16 cellular contexts compared by ENCODE assay signal in the genomic region with DNA sequence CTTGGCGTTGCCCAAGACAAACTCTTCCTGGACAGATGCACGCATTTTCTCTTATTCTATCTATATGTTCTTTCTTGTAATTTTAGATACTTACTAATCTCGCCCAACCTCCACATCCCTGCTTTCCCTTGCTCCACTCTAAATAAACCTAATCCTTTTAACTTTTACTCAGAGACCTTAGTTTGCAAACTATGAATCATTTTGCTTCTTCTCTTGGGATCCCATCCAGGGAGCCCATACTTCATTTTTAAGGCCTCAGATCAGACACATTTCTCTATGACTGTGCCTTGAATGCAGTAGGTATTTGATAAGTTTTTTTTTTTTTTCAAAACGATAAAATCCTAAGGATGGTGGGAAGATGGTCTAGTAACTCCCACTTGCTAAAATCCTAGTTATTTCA.
DNase-seq lines count a peak whose midpoint lies in the region; ATAC-seq and TF ChIP-seq lines count a peak whose summit lies in the region.
"Had no signal": no experiment of that assay in that cellular context is flagged by ENCODE, and none has a peak within 500 bp of the region (broad histone marks: within the 10 kb centered on the region; RNA-seq: fewer than 3 reads in every experiment).

No MANE protein-coding gene starts in this region.

- no peaks in the 10 kb centered on the region for H3K9me2 ChIP-seq in GM23248 (ENCODE audit: insufficient read depth)

- ATAC-seq in Right ventricle myocardium inferior (no peak), esophagus mucosa (no peak), GM18870 (IDR thresholded peaks at IDR 0.05; ENCODE audit: unreplicated experiment) (no peak)
- ATAC-seq: GM12878 had no signal

- H3K9me3 ChIP-seq in GM23248 (ENCODE audit: low read depth) (no peaks in the 10 kb centered on the region), uterus (no peaks in the 10 kb centered on the region)

- H3F3A ChIP-seq in GM23248 (ENCODE audit: insufficient read depth), result 0 out of 2 replicates have a peak, but pooled peaks cover 3% of the 10 kb centered on the region

- H3K27me3 ChIP-seq in GM23248 (replicated peaks; ENCODE audit: insufficient read depth) (no peaks in the 10 kb centered on the region), uterus (no peaks in the 10 kb centered on the region)
- H3K27me3 ChIP-seq: BLaER1 treated with 17β-estradiol and CSF1 and Interleukin-3, amounts not matched to agents 10 nM and 100 nM had no signal

- no peak overlapping the region for H3K4me2 ChIP-seq in GM23248 (ENCODE audit: unreplicated experiment)
- H3K4me2 ChIP-seq: BLaER1 treated with 17β-estradiol and CSF1 and Interleukin-3, amounts not matched to agents 10 nM and 100 nM; PC-9 had no signal

- H3K36me3 ChIP-seq in GM23248 (ENCODE audit: low read depth), result no peaks in the 10 kb centered on the region
- no peaks in the 10 kb centered on the region for H3K36me3 ChIP-seq in uterus
- H3K36me3 ChIP-seq: BLaER1 treated with 17β-estradiol and CSF1 and Interleukin-3, amounts not matched to agents 10 nM and 100 nM had no signal

- H3K79me2 ChIP-seq in GM23248 (ENCODE audit: insufficient read depth), result no peaks in the 10 kb centered on the region

- TF ChIP-seq CTCF in uterus (IDR thresholded peaks at IDR 0.05), result no peak

- no peaks in the 10 kb centered on the region for H4K20me1 ChIP-seq in GM23248 (ENCODE audit: insufficient read depth)
- H4K20me1 ChIP-seq: BLaER1 treated with 17β-estradiol and CSF1 and Interleukin-3, amounts not matched to agents 10 nM and 100 nM had no signal

- H3K4me3 ChIP-seq in GM23248 (no peak overlapping the region), uterus (no peak overlapping the region)
- H3K4me3 ChIP-seq: BLaER1 treated with 17β-estradiol and CSF1 and Interleukin-3, amounts not matched to agents 10 nM and 100 nM; GM12878; PC-9 had no signal

- H3K9ac ChIP-seq in GM23248, result no peak overlapping the region
- H3K9ac ChIP-seq: BLaER1 treated with 17β-estradiol and CSF1 and Interleukin-3, amounts not matched to agents 10 nM and 100 nM had no signal

- H2AFZ ChIP-seq in GM23248, result no peak overlapping the region
- H2AFZ ChIP-seq: PC-9 had no signal

- in situ Hi-C loops in GM23248 (cut with MboI), result no loop called here

- WGBS in GM23248 (ENCODE audit: low coverage in 1 of 2, low lambda C conversion rate in 2 of 2, missing lambda C conversion rate in 2 of 2), 2 experiments, result 81 to 86% methylated on average over 4 of the region's 4 CpGs

- peak; percentile 49 for DNase-seq in GM23248
- DNase-seq in amniotic epithelial cell (ENCODE audit: low read depth), result peak; percentile 95
- DNase-seq in hepatic stellate cell (ENCODE audit: low spot score), result peak; percentile 3
- peak in 1 of 2 donors; percentile 38 for DNase-seq in uterus
- DNase-seq in Right ventricle myocardium inferior (ENCODE audit: missing footprints), result no peak
- DNase-seq: CD8-positive, alpha-beta memory T cell; DMS79 treated with DMSO at 0.1 percent for 48 hours; NCI-H1436 treated with DMSO at 0.1 percent for 48 hours; NCI-H2029 treated with DMSO at 0.1 percent for 48 hours; NCI-H510A treated with DMSO at 0.1 percent for 48 hours; PC-9 had no signal

- intact Hi-C loops in uterus (cut with DNase I; ENCODE audit: low total_unique reads), result no loop called here
- intact Hi-C loops in Right ventricle myocardium inferior (cut with DNase I), result no loop called here

- H3K4me1 ChIP-seq in GM23248 (ENCODE audit: insufficient read depth), result no peaks in the 10 kb centered on the region; the same call in 1 of the 2 replicates
- peaks cover 0 to 5% of the 10 kb centered on the region in 2 donors for H3K4me1 ChIP-seq in uterus
- H3K4me1 ChIP-seq: BLaER1 treated with 17β-estradiol and CSF1 and Interleukin-3, amounts not matched to agents 10 nM and 100 nM had no signal

- H3K27ac ChIP-seq in GM23248, result no peak overlapping the region
- H3K27ac ChIP-seq in uterus, result peak overlapping the region; percentile 39 to 49
- H3K27ac ChIP-seq: BLaER1 treated with 17β-estradiol and CSF1 and Interleukin-3, amounts not matched to agents 10 nM and 100 nM; HL-60; PC-9 had no signal

- TF ChIP-seq POLR2A in uterus (IDR thresholded peaks at IDR 0.05), result no peak
